ENCODE assay signal across 24 cellular contexts in the genomic region with DNA sequence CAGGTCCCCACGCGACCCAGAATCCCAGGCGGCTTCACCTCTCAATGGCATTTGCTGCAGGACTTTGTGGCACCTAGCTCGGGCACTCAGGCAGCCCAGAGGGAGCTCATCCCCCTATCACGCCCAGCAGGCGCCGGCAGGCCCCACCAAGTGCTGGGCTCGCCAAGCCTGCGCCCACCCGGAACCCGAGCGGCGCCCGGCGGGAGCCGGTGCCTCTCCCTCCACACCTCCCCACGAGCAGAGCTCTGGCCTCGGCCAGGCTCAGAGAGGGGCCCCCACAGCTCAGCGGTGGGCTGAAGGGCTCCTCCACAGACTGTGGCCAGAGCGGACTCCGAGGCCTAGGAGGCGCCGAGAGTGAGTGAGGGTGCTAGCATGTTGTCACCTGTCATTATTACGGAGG.
"Had no signal": no experiment of that assay in that cellular context is flagged by ENCODE, and none has a peak within 500 bp of the region (broad histone marks: within the 10 kb centered on the region; RNA-seq: fewer than 3 reads in every experiment).

No MANE protein-coding gene starts in this region.

- H3K9me3 ChIP-seq: ovary, right atrium auricular region, right lobe of liver, stomach, thoracic aorta, tibial artery, uterus had no signal

- H3K4me1 Mint-ChIP-seq: immature natural killer cell, naive B cell had no signal

- H3K4me1 ChIP-seq: left ventricle myocardium inferior, right atrium auricular region, right lobe of liver, stomach, tibial artery, uterus had no signal

- H3K36me3 ChIP-seq: left ventricle myocardium inferior, ovary, right atrium auricular region, right lobe of liver, stomach, thoracic aorta, tibial artery, uterus had no signal

- H3K27me3 ChIP-seq: ovary, right atrium auricular region, right lobe of liver, stomach, tibial artery, uterus had no signal

- H3K27ac Mint-ChIP-seq: immature natural killer cell; mesothelial cell of epicardium; naive B cell; natural killer cell treated with Interleukin-12 subunit alpha and Interleukin-12 subunit beta and Interleukin-15 and Interleukin-18, amount 100 ng/mL, for 72 hours had no signal

- ATAC-seq: natural killer cell treated with Interleukin-12 subunit alpha and Interleukin-12 subunit beta and Interleukin-15 and Interleukin-18, amount 100 ng/mL, for 72 hours had no signal

- H3K27ac ChIP-seq: left ventricle myocardium inferior, ovary, right atrium auricular region, right lobe of liver, stomach, thoracic aorta, tibial artery, uterus had no signal

- H3K4me3 ChIP-seq: left ventricle myocardium inferior, lung, ovary, right atrium auricular region, right lobe of liver, smooth muscle cell, stomach, thoracic aorta, tibial artery, uterus had no signal

- H3K36me3 Mint-ChIP-seq: immature natural killer cell; mesothelial cell of epicardium; naive B cell; natural killer cell treated with Interleukin-12 subunit alpha and Interleukin-12 subunit beta and Interleukin-15 and Interleukin-18, amount 100 ng/mL, for 72 hours had no signal

- DNase-seq: hippocampal formation; immature natural killer cell; left ventricle myocardium inferior; mesendoderm; naive B cell; ovary; stimulated activated CD4-positive, alpha-beta T cell treated with anti-CD3 and anti-CD28 coated beads, Interleukin-12 subunit alpha, Interleukin-12 subunit beta, amount 100 ng/mL, for 4 hours; stimulated activated CD4-positive, alpha-beta T cell treated with anti-CD3 and anti-CD28 coated beads, Interleukin-15, amount 100 ng/mL, for 24 hours; stimulated activated CD4-positive, alpha-beta T cell treated with anti-CD3 and anti-CD28 coated beads, Interleukin-2, amount 100 ng/mL, for 24 hours; stimulated activated CD4-positive, alpha-beta T cell treated with anti-CD3 and anti-CD28 coated beads, Interleukin-4, amount 100 ng/mL, for 1 hour; stimulated activated naive CD4-positive, alpha-beta T cell; stomach; tibial artery; trophoblast cell; uterus had no signal

- FAIRE-seq: islet of Langerhans had no signal

- H3K4me3 Mint-ChIP-seq: immature natural killer cell; mesothelial cell of epicardium; naive B cell; natural killer cell treated with Interleukin-12 subunit alpha and Interleukin-12 subunit beta and Interleukin-15 and Interleukin-18, amount 100 ng/mL, for 72 hours had no signal

- H3K27me3 Mint-ChIP-seq: naive B cell; natural killer cell treated with Interleukin-12 subunit alpha and Interleukin-12 subunit beta and Interleukin-15 and Interleukin-18, amount 100 ng/mL, for 72 hours; progenitor cell of endocrine pancreas had no signal
